Comparison of ENCODE assay signal across 11 cellular contexts in the genomic region with DNA sequence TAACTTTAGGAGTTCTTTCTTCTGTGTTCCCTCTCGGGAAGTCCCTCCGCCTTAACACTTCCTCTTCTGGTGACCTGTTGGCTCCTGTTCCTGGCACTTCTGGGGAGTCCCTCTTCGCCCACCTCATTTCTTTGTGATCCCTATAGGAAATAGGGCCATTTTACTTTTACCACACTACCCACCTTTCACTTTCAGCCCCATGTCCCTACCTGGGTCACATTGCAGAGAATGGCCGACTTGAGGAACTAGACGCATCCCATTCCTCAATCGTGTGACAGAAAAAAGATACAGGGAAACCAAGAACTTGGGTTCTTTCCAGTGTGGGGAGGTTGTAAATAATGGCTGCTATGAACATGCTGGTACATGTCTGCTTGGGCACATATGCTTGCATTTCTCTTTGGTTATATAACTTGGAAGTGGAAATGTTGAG. TPM values are rescaled to one million over a fixed set of nuclear protein-coding genes. Genes with fewer than 3 reads are reported as not detected.
DNase-seq lines count a peak whose midpoint lies in the region; ATAC-seq, FAIRE-seq and TF ChIP-seq lines count a peak whose summit lies in the region.
"Had no signal": no experiment of that assay in that cellular context is flagged by ENCODE, and none has a peak within 500 bp of the region (broad histone marks: within the 10 kb centered on the region; RNA-seq: fewer than 3 reads in every experiment).

No MANE protein-coding gene starts in this region.

- H3K4me1 ChIP-seq in astrocyte (ENCODE audit: insufficient read depth, low read length) (peaks cover 7% of the 10 kb centered on the region), upper lobe of left lung (peaks cover 4 to 50% (median 33%) of the 10 kb centered on the region in 4 donors)

- H3K36me3 ChIP-seq in astrocyte (ENCODE audit: insufficient read depth, low read length) (no peaks in the 10 kb centered on the region), upper lobe of left lung (no peaks in the 10 kb centered on the region)

- H3K36me3 Mint-ChIP-seq in activated naive CD4-positive, alpha-beta T cell treated with anti-CD3 and anti-CD28 coated beads, Interleukin-2, amount 50 U/mL, for 24 hours: peaks cover 57% of the 10 kb centered on the region
- no peaks in the 10 kb centered on the region for H3K36me3 Mint-ChIP-seq in astrocyte (ENCODE audit: low read depth, unreplicated experiment)

- H3K27me3 ChIP-seq in astrocyte (ENCODE audit: insufficient read depth, low read length): no peaks in the 10 kb centered on the region
- no peaks in the 10 kb centered on the region for H3K27me3 ChIP-seq in upper lobe of left lung

- TF ChIP-seq CTCF in astrocyte (IDR thresholded peaks at IDR 0.05; ENCODE audit: insufficient read depth, low read depth, low read length) (no peak), upper lobe of left lung (IDR thresholded peaks at IDR 0.05) (no peak)

- no peak for TF ChIP-seq EP300 in upper lobe of left lung (IDR thresholded peaks at IDR 0.05)

- H3K27ac Mint-ChIP-seq in activated naive CD4-positive, alpha-beta T cell treated with anti-CD3 and anti-CD28 coated beads, Interleukin-2, amount 50 U/mL, for 24 hours: peak overlapping the region; percentile 98
- peak overlapping the region; percentile 79 for H3K27ac Mint-ChIP-seq in astrocyte (ENCODE audit: unreplicated experiment)

- DNase-seq in activated naive CD4-positive, alpha-beta T cell treated with Interleukin-2 at 50 U/mL for 16 hours: no peak
- DNase-seq in astrocyte (ENCODE audit: low read depth): no peak
- no peak for DNase-seq in upper lobe of left lung
- DNase-seq in DMS153 treated with DMSO at 0.1 percent for 48 hours (lab: John Stamatoyannopoulos, UW; ENCODE audit: unreplicated experiment): no peak
- no peak for DNase-seq in NCI-H1092 treated with DMSO at 0.1 percent for 48 hours (lab: John Stamatoyannopoulos, UW)
- no peak for DNase-seq in KG1 (lab: John Stamatoyannopoulos, UW)
- DNase-seq: NCI-H187 treated with DMSO at 0.1 percent for 48 hours, posterior cingulate gyrus had no signal

- 57 to 77% methylated on average over 6 of the region's 6 CpGs for WGBS in upper lobe of left lung, 2 donors

- H3K27ac ChIP-seq in astrocyte (ENCODE audit: low read depth, low read length): no peak overlapping the region
- H3K27ac ChIP-seq in upper lobe of left lung: peak overlapping the region; percentile 22 to 62 (median 59)

- ATAC-seq in HG02970 (IDR thresholded peaks at IDR 0.05; ENCODE audit: low FRiP score, unreplicated experiment) (peak; percentile 38), upper lobe of left lung (ENCODE audit: low FRiP score in 2 of 2) (no peak)

- TF ChIP-seq POLR2A in upper lobe of left lung (IDR thresholded peaks at IDR 0.05): no peak

- H3K9ac ChIP-seq in astrocyte (ENCODE audit: low read length): no peak overlapping the region

- H3K9me3 ChIP-seq in astrocyte (ENCODE audit: insufficient read depth, low read depth, low read length): no peaks in the 10 kb centered on the region
- H3K9me3 ChIP-seq in upper lobe of left lung: no peaks in the 10 kb centered on the region

- H4K20me1 ChIP-seq in astrocyte (ENCODE audit: insufficient read depth, low read length): no peaks in the 10 kb centered on the region

- peaks cover 11% of the 10 kb centered on the region for H3K9me3 Mint-ChIP-seq in activated naive CD4-positive, alpha-beta T cell treated with anti-CD3 and anti-CD28 coated beads, Interleukin-2, amount 50 U/mL, for 24 hours
- H3K9me3 Mint-ChIP-seq in astrocyte (ENCODE audit: unreplicated experiment): peaks cover 2% of the 10 kb centered on the region

- FAIRE-seq in astrocyte (lab: Jason Lieb, UNC): no peak
- FAIRE-seq: islet of Langerhans had no signal

- H3K4me2 ChIP-seq in astrocyte (ENCODE audit: low read length): peak overlapping the region; percentile 44

- no peaks in the 10 kb centered on the region for H3K79me2 ChIP-seq in astrocyte (ENCODE audit: insufficient read depth, low read length)

- peak overlapping the region; percentile 99 for H3K4me3 Mint-ChIP-seq in activated naive CD4-positive, alpha-beta T cell treated with anti-CD3 and anti-CD28 coated beads, Interleukin-2, amount 50 U/mL, for 24 hours
- no peak overlapping the region for H3K4me3 Mint-ChIP-seq in astrocyte (ENCODE audit: unreplicated experiment)

- peaks cover 79% of the 10 kb centered on the region for H3K4me1 Mint-ChIP-seq in activated naive CD4-positive, alpha-beta T cell treated with anti-CD3 and anti-CD28 coated beads, Interleukin-2, amount 50 U/mL, for 24 hours
- H3K4me1 Mint-ChIP-seq in astrocyte (ENCODE audit: low read depth, unreplicated experiment): peaks cover 27% of the 10 kb centered on the region

- H3K27me3 Mint-ChIP-seq in activated naive CD4-positive, alpha-beta T cell treated with anti-CD3 and anti-CD28 coated beads, Interleukin-2, amount 50 U/mL, for 24 hours: no peaks in the 10 kb centered on the region
- H3K27me3 Mint-ChIP-seq in astrocyte (ENCODE audit: low read depth, unreplicated experiment): no peaks in the 10 kb centered on the region

- H3K4me3 ChIP-seq in astrocyte (ENCODE audit: insufficient read depth, low read depth, low read length) (no peak overlapping the region), upper lobe of left lung (no peak overlapping the region)

- H2AFZ ChIP-seq in astrocyte (ENCODE audit: low read depth, low read length): no peak overlapping the region

RNA-seq across cellular contexts. Expression of gene IL21R, which starts 6.6 kb away (rescaled TPM):
- total RNA-seq in astrocyte: 1.8 and 3.0 TPM in 2 replicates
- total RNA-seq in upper lobe of left lung: 10 to 100 TPM in 1 of 6 donors, 1 to 10 TPM in 5; 2.0 to 10.1 (median 3.6) TPM
